17 cellular contexts compared by ENCODE assay signal in the genomic region with DNA sequence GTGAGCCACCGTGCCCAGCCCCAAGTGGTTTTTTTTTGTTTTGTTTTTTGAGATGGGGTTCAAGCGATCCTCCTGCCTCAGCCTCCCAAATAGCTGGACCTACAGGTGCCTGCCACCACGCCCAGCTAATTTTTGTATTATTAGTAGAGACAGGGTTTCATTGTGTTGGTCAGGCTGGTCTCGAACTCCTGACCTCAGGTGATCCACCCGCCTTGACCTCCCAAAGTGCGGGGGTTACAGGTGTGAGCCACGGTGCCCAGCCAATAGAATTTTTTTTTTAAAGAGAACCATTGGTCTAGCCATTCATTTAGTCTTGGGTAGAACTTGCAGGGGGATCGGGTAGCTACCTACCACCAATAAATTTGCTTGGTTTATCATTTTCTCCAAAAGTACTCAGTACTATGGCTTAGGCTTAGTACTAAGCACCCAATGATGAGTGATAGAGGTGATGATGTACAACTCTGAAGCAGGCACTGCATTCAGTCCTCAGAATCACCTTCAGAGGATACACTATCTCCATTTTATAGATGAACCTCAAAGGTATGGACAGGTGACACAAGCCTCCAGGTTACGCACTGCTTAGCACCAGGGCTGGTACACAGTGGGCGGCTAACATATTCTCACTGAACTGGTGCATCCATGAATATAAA. TPM values are rescaled to one million over a fixed set of nuclear protein-coding genes. Genes with fewer than 3 reads are reported as not detected.
DNase-seq lines count a peak whose midpoint lies in the region; ATAC-seq, FAIRE-seq and TF ChIP-seq lines count a peak whose summit lies in the region.
"Had no signal": no experiment of that assay in that cellular context is flagged by ENCODE, and none has a peak within 500 bp of the region (broad histone marks: within the 10 kb centered on the region; RNA-seq: fewer than 3 reads in every experiment).

No MANE protein-coding gene starts in this region.

- H3K4me2 ChIP-seq in Loucy (ENCODE audit: low read depth, low read length, poor library complexity, severe bottlenecking), result no peak overlapping the region
- H3K4me2 ChIP-seq in fibroblast of lung (ENCODE audit: extremely low read depth, insufficient read depth, low read length), result no peak overlapping the region

- ATAC-seq in Right ventricle myocardium superior (ENCODE audit: poor library complexity) (no peak), right cardiac atrium (no peak)
- ATAC-seq: GM12878 had no signal

- no peak overlapping the region for H3K27ac ChIP-seq in right cardiac atrium (ENCODE audit: low read length)
- H3K27ac ChIP-seq in fibroblast of lung (ENCODE audit: insufficient read depth, low read length), result peak overlapping the region; percentile 55
- H3K27ac ChIP-seq in skeletal muscle tissue (ENCODE audit: low read depth, low read length), result peak overlapping the region; percentile 65
- H3K27ac ChIP-seq: 22Rv1 had no signal

- H3K27me3 ChIP-seq in right cardiac atrium (ENCODE audit: control insufficient read depth, insufficient read depth) (no peaks in the 10 kb centered on the region), Loucy (ENCODE audit: insufficient read depth, low read length, poor library complexity, severe bottlenecking) (no peaks in the 10 kb centered on the region), fibroblast of lung (ENCODE audit: control insufficient read depth, insufficient read depth, low read length) (no peaks in the 10 kb centered on the region), skeletal muscle tissue (ENCODE audit: control insufficient read depth in 3 of 3, insufficient read depth in 3 of 3, low read length in 3 of 3) (no peaks in the 10 kb centered on the region)

- WGBS in right cardiac atrium, result 98% methylated on average over 10 of the region's 10 CpGs

- H3K4me3 ChIP-seq in right cardiac atrium (ENCODE audit: low read length) (no peak overlapping the region), Loucy (ENCODE audit: low read length, poor library complexity, severe bottlenecking) (no peak overlapping the region), fibroblast of lung (replicated peaks in 1 of 4; ENCODE audit: control extremely low read depth in 1 of 4, insufficient read depth in 1 of 4, low read depth in 3 of 4, low read length in 4 of 4) (no peak overlapping the region), skeletal muscle tissue (ENCODE audit: low read length in 3 of 3) (no peak overlapping the region)
- H3K4me3 ChIP-seq: GM12878 had no signal

- H4K20me1 ChIP-seq in Loucy (ENCODE audit: insufficient read depth, low read length, poor library complexity, severe bottlenecking) (no peaks in the 10 kb centered on the region), fibroblast of lung (ENCODE audit: control insufficient read depth, extremely low read depth, insufficient read depth, low read length) (no peaks in the 10 kb centered on the region)

- no peaks in the 10 kb centered on the region for H3K36me3 ChIP-seq in Loucy (ENCODE audit: insufficient read depth, low read length)
- H3K36me3 ChIP-seq in fibroblast of lung (ENCODE audit: control insufficient read depth, insufficient read depth, low read length), result no peaks in the 10 kb centered on the region
- no peaks in the 10 kb centered on the region for H3K36me3 ChIP-seq in skeletal muscle tissue (ENCODE audit: control insufficient read depth in 3 of 3, insufficient read depth in 3 of 3, low read length in 3 of 3)

- DNase-seq in Right ventricle myocardium superior, result peak; percentile 15
- no peak for DNase-seq in right cardiac atrium
- DNase-seq in fibroblast of lung (ENCODE audit: low read depth in 2 of 2), result no peak
- no peak for DNase-seq in SHP77 (lab: John Stamatoyannopoulos, UW)
- DNase-seq in frontal cortex (ENCODE audit: low spot score in 2 of 2), result no peak
- DNase-seq in NCI-H1930 (lab: John Stamatoyannopoulos, UW), result no peak
- DNase-seq: CD4-positive, alpha-beta T cell; DMS79; IMR-90 had no signal

- no peak for FAIRE-seq in frontal cortex (lab: Jason Lieb, UNC)
- FAIRE-seq: GM12878, GM18507 had no signal

- intact Hi-C loops in Right ventricle myocardium superior (cut with DNase I) (no loop called here), right cardiac atrium (cut with DNase I) (no loop called here)

- no peak for TF ChIP-seq CTCF in Loucy (conservative IDR thresholded peaks at IDR 0.05; ENCODE audit: low read length)
- TF ChIP-seq CTCF in fibroblast of lung (conservative IDR thresholded peaks at IDR 0.05 in 1 of 2, IDR thresholded peaks at IDR 0.05 in 1 of 2; ENCODE audit: low read depth in 1 of 2, low read length in 2 of 2), result no peak

- H3K4me1 ChIP-seq in right cardiac atrium (ENCODE audit: control insufficient read depth, insufficient read depth, low read length) (no peaks in the 10 kb centered on the region), Loucy (ENCODE audit: insufficient read depth, low read length, poor library complexity, severe bottlenecking) (peaks cover 62% of the 10 kb centered on the region), fibroblast of lung (ENCODE audit: control insufficient read depth, extremely low read depth, insufficient read depth, low read length) (no peaks in the 10 kb centered on the region), skeletal muscle tissue (ENCODE audit: control insufficient read depth in 3 of 3, insufficient read depth in 3 of 3, low read length in 3 of 3) (peaks cover 0 to 4% (median 2%) of the 10 kb centered on the region in 3 donors)

- H3K9ac ChIP-seq in Loucy (ENCODE audit: low read depth, low read length, poor library complexity, severe bottlenecking), result peak overlapping the region; percentile 76
- H3K9ac ChIP-seq in fibroblast of lung (ENCODE audit: insufficient read depth, low read length), result no peak overlapping the region
- no peak overlapping the region for H3K9ac ChIP-seq in skeletal muscle tissue (ENCODE audit: low read depth in 1 of 3, low read length in 3 of 3)

- peaks cover 6% of the 10 kb centered on the region for H3F3A ChIP-seq in Loucy (ENCODE audit: low read depth)

- no peak overlapping the region for H2AFZ ChIP-seq in Loucy (ENCODE audit: low read length)
- H2AFZ ChIP-seq in fibroblast of lung (ENCODE audit: low read length), result no peak overlapping the region

- no peaks in the 10 kb centered on the region for H3K9me3 ChIP-seq in right cardiac atrium (ENCODE audit: control insufficient read depth, low read length)
- H3K9me3 ChIP-seq in Loucy (ENCODE audit: insufficient read depth, low read depth, low read length), result no peaks in the 10 kb centered on the region
- H3K9me3 ChIP-seq in fibroblast of lung (ENCODE audit: control insufficient read depth, insufficient read depth, low read depth, low read length), result no peaks in the 10 kb centered on the region
- no peaks in the 10 kb centered on the region for H3K9me3 ChIP-seq in skeletal muscle tissue (ENCODE audit: control insufficient read depth in 3 of 3, low read length in 3 of 3)

- H3K79me2 ChIP-seq in Loucy (ENCODE audit: insufficient read depth, low read length) (peaks cover 19% of the 10 kb centered on the region; the same call in 1 of the 2 replicates), fibroblast of lung (ENCODE audit: control insufficient read depth, insufficient read depth, low read length) (no peaks in the 10 kb centered on the region)

- H3K9me2 ChIP-seq in Loucy (replicated peaks; ENCODE audit: low read depth, low read length), result no peaks in the 10 kb centered on the region

RNA-seq across cellular contexts. Expression of a gene that starts 12.9 kb away (rescaled TPM):
- total RNA-seq in Right ventricle myocardium superior, result not detected
- total RNA-seq in right cardiac atrium, result under 1 TPM in 1 of 4 donors, not detected in 3; 0.06 TPM
- polyA plus RNA-seq in right cardiac atrium, result not detected
- under 0.01 TPM in 2 replicates for total RNA-seq in fibroblast of lung
- polyA plus RNA-seq in fibroblast of lung, result 0.03 TPM in 1 of 2 replicates, not detected in the other
- 0.07 TPM in 1 of 2 replicates, not detected in the other for polyA plus RNA-seq in fibroblast of lung (2012)
- 0.19 and 0.24 TPM in 2 replicates for polyA minus RNA-seq in fibroblast of lung (ENCODE audit: low replicate concordance)
- under 0.01 TPM for total RNA-seq in skeletal muscle tissue
- total RNA-seq in frontal cortex, result under 0.01 TPM
- total RNA-seq: A673, G401, GM12878, H4, IMR-90 had no signal

RNA-seq across cellular contexts. Expression of a gene that starts 56.6 kb away (rescaled TPM):
- total RNA-seq in Right ventricle myocardium superior (47.8 TPM), right cardiac atrium (10 to 100 TPM; 36.2 to 44.8 (median 40.7) TPM), fibroblast of lung (26.7 and 39.6 TPM in 2 replicates), skeletal muscle tissue (14.1 TPM), frontal cortex (23.2 TPM)
- polyA plus RNA-seq in right cardiac atrium (53.6 TPM), fibroblast of lung (68.5 and 70.0 TPM in 2 replicates)
- 71.4 and 74.3 TPM in 2 replicates for polyA plus RNA-seq in fibroblast of lung (2012)
- polyA minus RNA-seq in fibroblast of lung (ENCODE audit: low replicate concordance), result 18.9 and 42.9 TPM in 2 replicates
